8 cellular contexts compared by ENCODE assay signal in the genomic region with DNA sequence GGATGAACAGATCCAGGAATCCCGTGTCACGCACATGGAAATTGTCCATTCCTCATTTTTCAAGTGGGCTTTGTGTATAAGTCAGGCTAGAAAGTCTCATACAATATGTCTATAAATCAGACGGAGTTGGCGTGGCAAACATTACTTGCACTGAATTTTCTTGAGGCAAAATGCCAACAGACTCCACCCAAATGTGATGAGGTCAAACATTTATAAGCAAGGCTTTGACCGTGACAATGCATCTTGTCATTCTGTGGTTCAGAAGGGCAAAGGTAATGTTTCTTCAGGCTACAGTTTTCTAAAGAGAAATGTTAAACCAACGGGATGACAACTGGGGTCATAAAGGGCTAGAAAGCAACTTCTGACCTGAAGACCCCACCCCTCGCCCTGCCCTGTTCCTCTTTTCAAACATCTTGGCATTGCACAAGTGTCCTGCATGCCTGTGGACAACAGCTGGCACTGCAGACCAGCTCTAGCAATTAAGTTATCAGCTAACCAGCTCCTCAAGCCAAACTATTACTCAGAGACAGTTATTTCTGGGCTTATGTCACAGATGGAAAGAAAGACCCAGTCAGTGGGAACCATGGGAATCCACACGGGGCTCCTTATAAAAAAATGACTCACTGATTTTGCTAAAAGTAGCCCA. TPM values are rescaled to one million over a fixed set of nuclear protein-coding genes. Genes with fewer than 3 reads are reported as not detected.
A peak's percentile ranks its signal among the peaks of the same experiment; 100 is the strongest.
DNase-seq lines count a peak whose midpoint lies in the region; ATAC-seq, FAIRE-seq and TF ChIP-seq lines count a peak whose summit lies in the region.
"Had no signal": no experiment of that assay in that cellular context is flagged by ENCODE, and none has a peak within 500 bp of the region (broad histone marks: within the 10 kb centered on the region; RNA-seq: fewer than 3 reads in every experiment).

No MANE protein-coding gene starts in this region.

- no peaks in the 10 kb centered on the region for H3K36me3 ChIP-seq in ascending aorta
- peaks cover 8 to 39% of the 10 kb centered on the region in 2 experiments for H3K36me3 ChIP-seq in keratinocyte (ENCODE audit: control insufficient read depth in 2 of 2, extremely low read depth in 1 of 2, insufficient read depth in 2 of 2, low read length in 2 of 2)
- no peaks in the 10 kb centered on the region for H3K36me3 ChIP-seq in upper lobe of right lung

- peak overlapping the region; percentile 9 for H3K9ac ChIP-seq in keratinocyte (ENCODE audit: control insufficient read depth, extremely low read depth, insufficient read depth, low read length)

- H3K79me2 ChIP-seq in keratinocyte (ENCODE audit: control insufficient read depth, insufficient read depth, low read length), result peaks cover 64% of the 10 kb centered on the region

- no peak overlapping the region for H2AFZ ChIP-seq in keratinocyte (ENCODE audit: control insufficient read depth, low read length)

- no peaks in the 10 kb centered on the region for H3K27me3 ChIP-seq in ascending aorta
- no peaks in the 10 kb centered on the region for H3K27me3 ChIP-seq in keratinocyte (ENCODE audit: control insufficient read depth, extremely low read depth, insufficient read depth, low read length)
- no peaks in the 10 kb centered on the region for H3K27me3 ChIP-seq in upper lobe of right lung

- H3K4me2 ChIP-seq in keratinocyte (ENCODE audit: control insufficient read depth, extremely low read depth, insufficient read depth, low read depth, low read length), result no peak overlapping the region

- no peak for FAIRE-seq in keratinocyte (lab: Jason Lieb, UNC)
- FAIRE-seq: TTC549 had no signal

- H3K9me1 ChIP-seq in keratinocyte (ENCODE audit: control insufficient read depth, extremely low read depth, insufficient read depth, low read length), result peaks cover 6% of the 10 kb centered on the region

- H3K4me1 ChIP-seq in ascending aorta (peaks cover 35 to 83% of the 10 kb centered on the region in 2 donors), keratinocyte (ENCODE audit: control insufficient read depth, extremely low read depth, insufficient read depth, low read length) (peaks cover 46% of the 10 kb centered on the region), upper lobe of right lung (peaks cover 87% of the 10 kb centered on the region)

- peak; percentile 23 to 55 (median 49) for TF ChIP-seq CTCF in ascending aorta (IDR thresholded peaks at IDR 0.05)
- TF ChIP-seq CTCF in keratinocyte (optimal IDR thresholded peaks at IDR 0.05 in 1 of 3, IDR thresholded peaks at IDR 0.05 in 1 of 3, conservative IDR thresholded peaks at IDR 0.05 in 1 of 3; ENCODE audit: extremely low read depth in 1 of 3, insufficient read depth in 2 of 3, low read length in 3 of 3), result peak in 2 of 3 experiments; percentile 34 to 50
- peak; percentile 28 for TF ChIP-seq CTCF in upper lobe of right lung (IDR thresholded peaks at IDR 0.05)

- H3K9me3 ChIP-seq in ascending aorta, result no peaks in the 10 kb centered on the region
- H3K9me3 ChIP-seq in keratinocyte (ENCODE audit: control insufficient read depth, low read depth, low read length), result no peaks in the 10 kb centered on the region
- H3K9me3 ChIP-seq in upper lobe of right lung, result no peaks in the 10 kb centered on the region

- dilution Hi-C loops in keratinocyte (cut with MboI; ENCODE audit: extremely low pct_ligation_motif_present, low sequenced_read_pairs), result no loop called here

- H4K20me1 ChIP-seq in keratinocyte (ENCODE audit: control insufficient read depth, extremely low read depth, insufficient read depth, low read length), result no peaks in the 10 kb centered on the region

- peak; percentile 98 for DNase-seq in HT1080 (ENCODE audit: low read depth)
- DNase-seq in ascending aorta (ENCODE audit: low spot score in 2 of 2), result peak in 1 of 2 donors; percentile 88
- no peak for DNase-seq in keratinocyte (ENCODE audit: low read depth, low spot score)
- DNase-seq in upper lobe of right lung, result peak; percentile 63
- no peak for DNase-seq in GF-D8 (lab: John Stamatoyannopoulos, UW)
- no peak for DNase-seq in RPMI8226

- H3K27ac ChIP-seq in ascending aorta (peak overlapping the region; percentile 74 to 80), keratinocyte (ENCODE audit: control insufficient read depth, insufficient read depth, low read length) (peak overlapping the region; percentile 49), upper lobe of right lung (peak overlapping the region; percentile 65)

- intact Hi-C loops in ascending aorta (cut with DNase I) (loop anchor here (2.0 kb wide), 1 partner anchor 14 kb away; no protein-coding TSS in a partner anchor), upper lobe of right lung (cut with DNase I) (no loop called here)

- ATAC-seq in upper lobe of right lung (peak; percentile 61), GM21529 (IDR thresholded peaks at IDR 0.05; ENCODE audit: unreplicated experiment) (no peak)

- H3K4me3 ChIP-seq in ascending aorta, result no peak overlapping the region
- no peak overlapping the region for H3K4me3 ChIP-seq in keratinocyte (ENCODE audit: control insufficient read depth in 2 of 3, extremely low read depth in 1 of 3, insufficient read depth in 2 of 3, low read depth in 1 of 3, low read length in 3 of 3)
- no peak overlapping the region for H3K4me3 ChIP-seq in upper lobe of right lung

RNA-seq across cellular contexts. Expression of gene SPTBN5, which starts 36.5 kb away (rescaled TPM):
- total RNA-seq in HT1080 (2014; rRNA removed; shearing (Covaris generic)), result 2.3 and 3.9 TPM in 2 replicates
- 0.53 and 0.55 TPM in 2 replicates for polyA plus RNA-seq in HT1080 (2015; cell fraction: cytosol; rRNA removed)
- polyA plus RNA-seq in HT1080 (2015; cell fraction: nucleus; rRNA removed), result 8.3 and 10.4 TPM in 2 replicates
- total RNA-seq in ascending aorta (1.5 TPM), upper lobe of right lung (1.9 TPM)
- polyA plus RNA-seq in keratinocyte, result 0.61 to 1.1 TPM (median 0.66 TPM) in 3 replicates
- 0.46 TPM for polyA plus RNA-seq in keratinocyte (2011; ENCODE audit: low read depth)
- polyA plus RNA-seq in keratinocyte (2011; cell fraction: cytosol; rRNA removed), result 0.14 and 0.22 TPM in 2 replicates
- polyA plus RNA-seq in keratinocyte (2011; cell fraction: nucleus; rRNA removed), result 3.0 and 3.3 TPM in 2 replicates
- 0.64 and 1.9 TPM in 2 replicates for polyA plus RNA-seq in keratinocyte (2012; ENCODE audit: low replicate concordance)
- polyA minus RNA-seq in keratinocyte, result 0.13 to 1.1 TPM (median 0.36 TPM) in 3 replicates
- polyA minus RNA-seq in keratinocyte (2011; cell fraction: cytosol; rRNA and poly(A)+ RNA removed), result not detected
- 0.62 and 1.4 TPM in 2 replicates for polyA minus RNA-seq in keratinocyte (2011; cell fraction: nucleus; rRNA and poly(A)+ RNA removed)

RNA-seq across cellular contexts. Expression of gene EHD4, which starts 42.0 kb away (rescaled TPM):
- 50.9 and 58.9 TPM in 2 replicates for total RNA-seq in HT1080 (2014; rRNA removed; shearing (Covaris generic))
- polyA plus RNA-seq in HT1080 (2015; cell fraction: cytosol; rRNA removed), result 66.6 and 72.9 TPM in 2 replicates
- 68.7 and 73.4 TPM in 2 replicates for polyA plus RNA-seq in HT1080 (2015; cell fraction: nucleus; rRNA removed)
- total RNA-seq in ascending aorta (70.4 TPM), upper lobe of right lung (39.5 TPM)
- 29.5 to 49.7 TPM (median 31.5 TPM) in 3 replicates for polyA plus RNA-seq in keratinocyte
- polyA plus RNA-seq in keratinocyte (2011; ENCODE audit: low read depth), result 8.7 TPM
- 28.5 and 34.1 TPM in 2 replicates for polyA plus RNA-seq in keratinocyte (2011; cell fraction: cytosol; rRNA removed)
- polyA plus RNA-seq in keratinocyte (2011; cell fraction: nucleus; rRNA removed), result 27.7 and 35.2 TPM in 2 replicates
- polyA plus RNA-seq in keratinocyte (2012; ENCODE audit: low replicate concordance), result 21.9 and 42.9 TPM in 2 replicates
- polyA minus RNA-seq in keratinocyte, result 39.6 to 55.1 TPM (median 41.8 TPM) in 3 replicates
- 58.7 TPM for polyA minus RNA-seq in keratinocyte (2011; cell fraction: cytosol; rRNA and poly(A)+ RNA removed)
- polyA minus RNA-seq in keratinocyte (2011; cell fraction: nucleus; rRNA and poly(A)+ RNA removed), result 27.5 and 35.1 TPM in 2 replicates

Comparison
In these comparisons a context has a peak if more than half of its experiments do, and no peak if none do; other contexts are left out.
1. DNase-seq: peak in HT1080 (single experiment) and upper lobe of right lung (single experiment); none in keratinocyte (single experiment), GF-D8 (single experiment) and RPMI8226 (single experiment).
2. Peak in every context shown above with its lines, with median percentiles within 50 percentile points of each other: H3K27ac ChIP-seq and CTCF ChIP-seq.